ENCODE assay signal across 17 cellular contexts in the genomic region with DNA sequence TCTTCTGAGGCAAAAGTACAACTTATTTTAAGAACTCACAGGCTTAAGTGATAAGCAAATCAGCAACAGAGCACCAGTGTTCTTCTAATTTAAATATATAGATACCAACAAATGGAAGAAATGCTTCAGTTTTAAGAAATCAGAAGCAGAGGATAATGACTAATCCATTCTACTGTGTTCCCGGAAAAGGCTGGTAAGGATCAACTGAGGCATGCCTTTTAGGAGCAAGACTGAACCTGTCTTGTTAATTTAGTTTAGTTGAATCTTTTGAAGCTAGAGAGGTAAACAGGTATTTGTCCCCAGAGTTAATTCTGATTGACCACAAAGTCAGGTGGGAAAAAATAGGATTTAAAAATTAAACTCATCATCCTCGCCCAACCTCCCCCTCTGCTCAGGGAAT. TPM values are rescaled to one million over a fixed set of nuclear protein-coding genes. Genes with fewer than 3 reads are reported as not detected.
DNase-seq lines count a peak whose midpoint lies in the region; ATAC-seq and TF ChIP-seq lines count a peak whose summit lies in the region.
"Had no signal": no experiment of that assay in that cellular context is flagged by ENCODE, and none has a peak within 500 bp of the region (broad histone marks: within the 10 kb centered on the region; RNA-seq: fewer than 3 reads in every experiment).

No MANE protein-coding gene starts in this region.

- peaks cover 0 to 11% (median 5%) of the 10 kb centered on the region in 3 donors for H3K9me3 ChIP-seq in esophagus squamous epithelium
- H3K9me3 ChIP-seq in CD4-positive, alpha-beta T cell (ENCODE audit: control insufficient read depth, low read length) = no peaks in the 10 kb centered on the region
- H3K9me3 ChIP-seq: A549 had no signal

- CTCF ChIA-PET in CD4-positive, alpha-beta T cell (lab: Charles Lee) = no interaction called here

- peaks cover 0 to 60% (median 0%) of the 10 kb centered on the region in 3 donors for H3K36me3 ChIP-seq in esophagus squamous epithelium

- no peaks in the 10 kb centered on the region for H3K27me3 Mint-ChIP-seq in activated naive CD8-positive, alpha-beta T cell
- no peaks in the 10 kb centered on the region for H3K27me3 Mint-ChIP-seq in activated naive CD8-positive, alpha-beta T cell treated with anti-CD3 and anti-CD28 coated beads, Interleukin-2, amount 50 U/mL, for 24 hours
- H3K27me3 Mint-ChIP-seq in progenitor cell of endocrine pancreas = no peaks in the 10 kb centered on the region
- no peaks in the 10 kb centered on the region for H3K27me3 Mint-ChIP-seq in CD4-positive, alpha-beta T cell
- H3K27me3 Mint-ChIP-seq: CD4-positive, alpha-beta memory T cell had no signal

- peaks cover 1% of the 10 kb centered on the region for H3K9me3 Mint-ChIP-seq in activated naive CD8-positive, alpha-beta T cell (ENCODE audit: low read depth)
- H3K9me3 Mint-ChIP-seq in activated naive CD8-positive, alpha-beta T cell treated with anti-CD3 and anti-CD28 coated beads, Interleukin-2, amount 50 U/mL, for 24 hours = peaks cover 3% of the 10 kb centered on the region
- H3K9me3 Mint-ChIP-seq in progenitor cell of endocrine pancreas (ENCODE audit: low read depth) = no peaks in the 10 kb centered on the region
- no peaks in the 10 kb centered on the region for H3K9me3 Mint-ChIP-seq in CD4-positive, alpha-beta T cell
- H3K9me3 Mint-ChIP-seq: GM23338 had no signal

- POLR2A ChIA-PET in CD4-positive, alpha-beta T cell (lab: Charles Lee) = no interaction called here

- peak overlapping the region; percentile 64 to 81 (median 76) for H3K27ac ChIP-seq in esophagus squamous epithelium
- H3K27ac ChIP-seq in CD4-positive, alpha-beta T cell (ENCODE audit: low read depth, low read length) = no peak overlapping the region
- H3K27ac ChIP-seq: 22Rv1, A549, C4-2B, HL-60 had no signal

- ATAC-seq in activated naive CD8-positive, alpha-beta T cell treated with anti-CD3 and anti-CD28 coated beads, Interleukin-2, amount 50 U/mL, for 24 hours = no peak
- ATAC-seq in CD4-positive, alpha-beta T cell (ENCODE audit: poor library complexity) = no peak
- ATAC-seq: A549, GM12878, GM23338 had no signal

- peaks cover 0 to 40% (median 21%) of the 10 kb centered on the region in 3 donors for H3K4me1 ChIP-seq in esophagus squamous epithelium
- H3K4me1 ChIP-seq: A549 had no signal

- peaks cover 10% of the 10 kb centered on the region for H3K4me1 Mint-ChIP-seq in activated naive CD8-positive, alpha-beta T cell (ENCODE audit: low read depth)
- peaks cover 8% of the 10 kb centered on the region for H3K4me1 Mint-ChIP-seq in activated naive CD8-positive, alpha-beta T cell treated with anti-CD3 and anti-CD28 coated beads, Interleukin-2, amount 50 U/mL, for 24 hours
- peaks cover 25% of the 10 kb centered on the region for H3K4me1 Mint-ChIP-seq in progenitor cell of endocrine pancreas (ENCODE audit: low read depth)
- peaks cover 32% of the 10 kb centered on the region for H3K4me1 Mint-ChIP-seq in CD4-positive, alpha-beta T cell (ENCODE audit: low read depth)

- no peak overlapping the region for H3K4me3 ChIP-seq in esophagus squamous epithelium
- H3K4me3 ChIP-seq: A549, GM12878, GM23338 had no signal

- TF ChIP-seq CTCF in esophagus squamous epithelium (IDR thresholded peaks at IDR 0.05) = no peak
- TF ChIP-seq CTCF in progenitor cell of endocrine pancreas (IDR thresholded peaks at IDR 0.05; ENCODE audit: unreplicated experiment) = no peak
- no peak for TF ChIP-seq CTCF in CD4-positive, alpha-beta T cell (IDR thresholded peaks at IDR 0.05)

- no peaks in the 10 kb centered on the region for H3K27me3 ChIP-seq in esophagus squamous epithelium
- H3K27me3 ChIP-seq in CD4-positive, alpha-beta T cell (ENCODE audit: control insufficient read depth, insufficient read depth, low read length) = no peaks in the 10 kb centered on the region

- H3K27ac Mint-ChIP-seq in activated naive CD8-positive, alpha-beta T cell = peak overlapping the region; percentile 5
- no peak overlapping the region for H3K27ac Mint-ChIP-seq in activated naive CD8-positive, alpha-beta T cell treated with anti-CD3 and anti-CD28 coated beads, Interleukin-2, amount 50 U/mL, for 24 hours
- H3K27ac Mint-ChIP-seq in progenitor cell of endocrine pancreas = peak overlapping the region; percentile 43
- no peak overlapping the region for H3K27ac Mint-ChIP-seq in CD4-positive, alpha-beta T cell

- H3K36me3 Mint-ChIP-seq in activated naive CD8-positive, alpha-beta T cell = peaks cover 56% of the 10 kb centered on the region
- peaks cover 62% of the 10 kb centered on the region for H3K36me3 Mint-ChIP-seq in activated naive CD8-positive, alpha-beta T cell treated with anti-CD3 and anti-CD28 coated beads, Interleukin-2, amount 50 U/mL, for 24 hours (ENCODE audit: low read depth)
- peaks cover 30% of the 10 kb centered on the region for H3K36me3 Mint-ChIP-seq in progenitor cell of endocrine pancreas (ENCODE audit: insufficient read depth)
- H3K36me3 Mint-ChIP-seq in CD4-positive, alpha-beta T cell (ENCODE audit: low read depth) = peaks cover 98% of the 10 kb centered on the region

- intact Hi-C loops in esophagus squamous epithelium (cut with DNase I) = no loop called here
- intact Hi-C loops in CD4-positive, alpha-beta T cell (cut with DNase I, micrococcal nuclease) = no loop called here

- DNase-seq in activated naive CD8-positive, alpha-beta T cell treated with anti-CD3 and anti-CD28 coated beads, Interleukin-2, amount 50 U/mL, for 24 hours = no peak
- DNase-seq in esophagus squamous epithelium (lab: John Stamatoyannopoulos, UW) = no peak
- DNase-seq in progenitor cell of endocrine pancreas (ENCODE audit: low spot score, unreplicated experiment) = no peak
- no peak for DNase-seq in SKM-1 (lab: John Stamatoyannopoulos, UW; ENCODE audit: unreplicated experiment)
- DNase-seq in CD4-positive, alpha-beta T cell = no peak
- no peak for DNase-seq in inferior parietal cortex (ENCODE audit: extremely low spot score)
- DNase-seq: AML-193; CD4-positive, alpha-beta memory T cell; DMS79 treated with DMSO at 0.1 percent for 48 hours; HCEC 1CT had no signal

- H3K4me3 Mint-ChIP-seq in activated naive CD8-positive, alpha-beta T cell = no peak overlapping the region
- no peak overlapping the region for H3K4me3 Mint-ChIP-seq in activated naive CD8-positive, alpha-beta T cell treated with anti-CD3 and anti-CD28 coated beads, Interleukin-2, amount 50 U/mL, for 24 hours
- no peak overlapping the region for H3K4me3 Mint-ChIP-seq in progenitor cell of endocrine pancreas (ENCODE audit: low read depth)
- H3K4me3 Mint-ChIP-seq in CD4-positive, alpha-beta T cell = no peak overlapping the region
- H3K4me3 Mint-ChIP-seq: CD4-positive, alpha-beta memory T cell; GM23338 had no signal

- TF ChIP-seq POLR2A in esophagus squamous epithelium (IDR thresholded peaks at IDR 0.05) = no peak

- 55 to 64% methylated on average over 2 of the region's 2 CpGs for WGBS in esophagus squamous epithelium, 2 donors

RNA-seq across cellular contexts. Expression of a gene that starts 51.8 kb away (rescaled TPM):
- 10 to 100 TPM in 1 of 4 donors, 1 to 10 TPM in 3; 7.0 to 17.5 (median 9.5) TPM for total RNA-seq in esophagus squamous epithelium
- 30.5 and 33.3 TPM in 2 replicates for total RNA-seq in progenitor cell of endocrine pancreas
- total RNA-seq in CD4-positive, alpha-beta T cell = 10 to 100 TPM; 19.7 to 22.0 TPM

Comparison
In these comparisons a context has a peak if more than half of its experiments do, and no peak if none do; other contexts are left out.
1. H3K27ac Mint-ChIP-seq: peak in activated naive CD8-positive, alpha-beta T cell (single experiment) and progenitor cell of endocrine pancreas (single experiment); none in activated naive CD8-positive, alpha-beta T cell treated with anti-CD3 and anti-CD28 coated beads, Interleukin-2, amount 50 U/mL, for 24 hours (single experiment) and CD4-positive, alpha-beta T cell (single experiment).